ENCODE assay signal across 1 cellular context in genomic region chr4:23260510-23260909, GRCh38.
TF ChIP-seq lines count a peak whose summit lies in the region.

No MANE protein-coding gene starts in this region.

TF ChIP-seq in GM23338, 12 proteins besides CTCF, POLR2A, EP300 and RAD21 (continued from another document):
- TF ChIP-seq ZNF462 (CRISPR knock-in tag; IDR thresholded peaks at IDR 0.05) (no peak), EZH2phosphoT487 (IDR thresholded peaks at IDR 0.05; ENCODE audit: unreplicated experiment) (no peak), ZNF114 (CRISPR knock-in tag; IDR thresholded peaks at IDR 0.05) (no peak), NANOG (IDR thresholded peaks at IDR 0.05; ENCODE audit: borderline replicate concordance) (no peak), JUNB (IDR thresholded peaks at IDR 0.05; ENCODE audit: unreplicated experiment) (no peak), ZNF331 (CRISPR knock-in tag; IDR thresholded peaks at IDR 0.05; ENCODE audit: low read depth) (no peak), POLR2AphosphoS5 (IDR thresholded peaks at IDR 0.05; ENCODE audit: low read depth) (no peak), REST (IDR thresholded peaks at IDR 0.05; ENCODE audit: unreplicated experiment) (no peak), CREB1 (CRISPR knock-in tag; IDR thresholded peaks at IDR 0.05; ENCODE audit: low read depth) (no peak), ETS1 (IDR thresholded peaks at IDR 0.05) (no peak), STAT1 (IDR thresholded peaks at IDR 0.05; ENCODE audit: unreplicated experiment) (no peak)
